Comparison of ENCODE assay signal across 10 cellular contexts in the genomic region with DNA sequence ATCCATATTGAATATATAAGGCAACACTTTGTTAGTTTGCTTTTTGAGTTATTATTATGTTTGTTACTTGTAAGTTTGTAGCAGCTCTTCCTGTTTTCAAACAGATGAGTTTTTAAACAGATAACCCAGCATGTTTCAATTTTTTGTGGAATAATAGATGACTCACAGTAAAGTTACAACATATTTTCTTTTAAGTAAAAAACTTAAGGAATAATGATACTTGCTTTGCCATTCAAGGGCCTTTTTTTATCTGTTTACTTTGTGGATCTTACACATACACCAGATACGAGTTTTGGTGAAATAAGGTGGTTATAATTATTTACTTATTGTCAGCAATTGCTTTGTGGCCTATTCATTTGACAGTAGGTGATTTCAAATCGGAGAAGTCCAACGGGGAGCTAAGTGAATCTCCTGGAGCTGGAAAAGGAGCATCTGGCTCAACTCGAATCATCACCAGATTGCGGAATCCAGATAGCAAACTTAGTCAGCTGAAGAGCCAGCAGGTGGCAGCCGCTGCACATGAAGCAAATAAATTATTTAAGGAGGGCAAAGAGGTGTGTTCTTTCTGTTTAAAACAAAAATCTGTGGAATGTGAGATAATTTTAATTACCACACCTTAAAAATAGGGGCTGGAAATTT.
DNase-seq lines count a peak whose midpoint lies in the region; ATAC-seq and TF ChIP-seq lines count a peak whose summit lies in the region.
"Had no signal": no experiment of that assay in that cellular context is flagged by ENCODE, and none has a peak within 500 bp of the region (broad histone marks: within the 10 kb centered on the region; RNA-seq: fewer than 3 reads in every experiment).

No MANE protein-coding gene starts in this region.

- H3K27me3 ChIP-seq in AG04450 (ENCODE audit: control insufficient read depth, insufficient read depth, low read length) (no peaks in the 10 kb centered on the region), adipocyte (replicated peaks; ENCODE audit: control insufficient read depth, insufficient read depth, low read length) (no peaks in the 10 kb centered on the region), colonic mucosa (no peaks in the 10 kb centered on the region)

- no peaks in the 10 kb centered on the region for H3K9me3 ChIP-seq in AG04450 (ENCODE audit: control insufficient read depth, insufficient read depth, low read length)
- no peaks in the 10 kb centered on the region for H3K9me3 ChIP-seq in adipocyte (ENCODE audit: control insufficient read depth, low read length)
- H3K9me3 ChIP-seq in colonic mucosa: no peaks in the 10 kb centered on the region

- H3K4me3 ChIP-seq in AG04450 (ENCODE audit: low read depth, low read length): no peak overlapping the region
- H3K4me3 ChIP-seq in HFF-Myc (replicated peaks; ENCODE audit: low read depth, low read length): no peak overlapping the region
- peak overlapping the region; percentile 6 for H3K4me3 ChIP-seq in adipocyte (ENCODE audit: low read length)
- H3K4me3 ChIP-seq in colonic mucosa: no peak overlapping the region

- POLR2A ChIA-PET in AG04450 (lab: Yijun Ruan, JAX): interaction anchor here (0.9 kb wide), 1 partner anchor 33 kb away, joined by 10 read pairs; no protein-coding TSS in a partner anchor

- peak; percentile 37 for DNase-seq in AG04450 (ENCODE audit: low read depth, low spot score)
- no peak for DNase-seq in HFF-Myc (ENCODE audit: extremely low read depth, low read depth)
- peak; percentile 66 for DNase-seq in adipocyte (ENCODE audit: low read depth)
- DNase-seq in kidney tubule cell (ENCODE audit: low spot score): peak; percentile 22
- DNase-seq in colonic mucosa: no peak
- DNase-seq: Right ventricle myocardium superior; stimulated activated naive CD8-positive, alpha-beta T cell treated with anti-CD3 and anti-CD28 coated beads, Interleukin-15, amount 100 ng/mL, for 72 hours had no signal

- CTCF ChIA-PET in AG04450 (lab: Charles Lee): interaction anchor here (1.0 to 1.2 kb wide), 3 partner anchors 9 to 92 kb away, joined by 3 read pairs; no protein-coding TSS in a partner anchor

- TF ChIP-seq CTCF in AG04450 (IDR thresholded peaks at IDR 0.05; ENCODE audit: low read depth, low read length) (peak; percentile 40), HFF-Myc (IDR thresholded peaks at IDR 0.05; ENCODE audit: low read depth, low read length, missing control alignments) (peak; percentile 11), colonic mucosa (IDR thresholded peaks at IDR 0.05) (no peak)

- H3K27ac ChIP-seq in AG04450 (ENCODE audit: low read depth, low read length): no peak overlapping the region
- H3K27ac ChIP-seq in colonic mucosa: no peak overlapping the region

- no peak for ATAC-seq in HG03457 (IDR thresholded peaks at IDR 0.05; ENCODE audit: unreplicated experiment)
- ATAC-seq in GM19023 (IDR thresholded peaks at IDR 0.05; ENCODE audit: unreplicated experiment): no peak
- no peak for ATAC-seq in HG02884 (IDR thresholded peaks at IDR 0.05; ENCODE audit: unreplicated experiment)
- ATAC-seq: stimulated activated naive CD8-positive, alpha-beta T cell treated with anti-CD3 and anti-CD28 coated beads, Interleukin-15, amount 100 ng/mL, for 72 hours had no signal

- H3K36me3 ChIP-seq in adipocyte (ENCODE audit: control insufficient read depth, insufficient read depth, low read length, severe bottlenecking) (peaks cover 51% of the 10 kb centered on the region), colonic mucosa (no peaks in the 10 kb centered on the region)

- intact Hi-C loops in colonic mucosa (cut with DNase I): no loop called here

- H3K9ac ChIP-seq in adipocyte (ENCODE audit: low read length) (peak overlapping the region; percentile 4), colonic mucosa (ENCODE audit: low read depth in 2 of 2, low read length in 2 of 2) (no peak overlapping the region)

- peaks cover 16% of the 10 kb centered on the region for H3K4me1 ChIP-seq in adipocyte (ENCODE audit: control insufficient read depth, insufficient read depth, low read length)
- no peaks in the 10 kb centered on the region for H3K4me1 ChIP-seq in colonic mucosa

Comparison
In these comparisons a context has a peak if more than half of its experiments do, and no peak if none do; other contexts are left out.
1. DNase-seq: peak in AG04450 (single experiment), adipocyte (single experiment) and kidney tubule cell (single experiment); none in HFF-Myc (single experiment) and colonic mucosa (single experiment).